8 cellular contexts compared by ENCODE assay signal in genomic region chr10:73998623-73999622, GRCh38. TPM values are rescaled to one million over a fixed set of nuclear protein-coding genes. Genes with fewer than 3 reads are reported as not detected.
A peak's percentile ranks its signal among the peaks of the same experiment; 100 is the strongest.
DNase-seq lines count a peak whose midpoint lies in the region; ATAC-seq and TF ChIP-seq lines count a peak whose summit lies in the region.

No MANE protein-coding gene starts in this region.

- peaks cover 8% of the 10 kb centered on the region; the same call in 1 of the 2 replicates for H4K20me1 ChIP-seq in HCT116 (ENCODE audit: insufficient read depth)

- H3K4me1 ChIP-seq in HCT116 (ENCODE audit: control insufficient read depth in 1 of 2, insufficient read depth in 2 of 2, low read length in 2 of 2), result peaks cover 11 to 50% of the 10 kb centered on the region in 2 experiments

- peak overlapping the region; percentile 81 for H3K4me2 ChIP-seq in HCT116 (ENCODE audit: low read length)

- DNase-seq in C1 segment of cervical spinal cord (lab: John Stamatoyannopoulos, UW) (peak in 9 of 14 donors; percentile 10 to 60 (median 26)), HCT116 (ENCODE audit: low read depth, low spot score) (peak; percentile 34), caudate nucleus (lab: John Stamatoyannopoulos, UW) (peak in 51 of 61 donors; percentile 5 to 76 (median 30)), iris pigment epithelial cell (ENCODE audit: low read depth) (peak; percentile 54), NCI-H1436 treated with DMSO at 0.1 percent for 48 hours (lab: John Stamatoyannopoulos, UW) (no peak)

- H3K27ac ChIP-seq in HCT116 (ENCODE audit: low read depth, low read length) (peak overlapping the region; percentile 50), caudate nucleus (ENCODE audit: low read depth, low read length) (peak overlapping the region; percentile 76), skin epidermis (peak overlapping the region; percentile 71 to 96 (median 88))

- H3K36me3 ChIP-seq in HCT116 (ENCODE audit: control insufficient read depth in 1 of 2, insufficient read depth in 2 of 2, low read length in 2 of 2), result peaks cover 0 to 3% of the 10 kb centered on the region in 2 experiments; a peak in 1 of 4 replicates

- peaks cover 60% of the 10 kb centered on the region for H3K79me2 ChIP-seq in HCT116 (ENCODE audit: insufficient read depth, low read length)

- H3K27me3 ChIP-seq in HCT116 (ENCODE audit: insufficient read depth, low read length), result no peaks in the 10 kb centered on the region

- RAD21 ChIA-PET in HCT116 (lab: Charles Lee; ENCODE audit: low non-redundant PET in 1 of 2, low total read pairs in 2 of 2, uncharacterized antibody in 2 of 2, unreplicated experiment in 2 of 2), result interaction anchor here in 1 of 2 experiments (1.2 to 1.3 kb wide), 2 partner anchors 32 to 82 kb away, joined by 4 read pairs; no protein-coding TSS in a partner anchor

- TF ChIP-seq POLR2A in HCT116 (IDR thresholded peaks at IDR 0.05; ENCODE audit: borderline replicate concordance, extremely low read depth, insufficient read depth, insufficient read length), result no peak

- ATAC-seq in HCT116 (peak; percentile 49), SK-N-SH treated with all-trans-retinoic acid at 6 μM for 48 hours (peak; percentile 49), HG03045 (IDR thresholded peaks at IDR 0.05; ENCODE audit: unreplicated experiment) (no peak)

- TF ChIP-seq CTCF in HCT116 (IDR thresholded peaks at IDR 0.05 in 2 of 3, conservative IDR thresholded peaks at IDR 0.05 in 1 of 3; ENCODE audit: borderline replicate concordance in 1 of 3, insufficient read depth in 1 of 3, low read depth in 2 of 3, low read length in 2 of 3), result peak in 2 of 3 experiments; percentile 54 to 59; a peak in 4 of 6 replicates

- POLR2A ChIA-PET in HCT116 (lab: Charles Lee), result interaction anchor here (1.1 to 2.1 kb wide), 9 partner anchors 13 to 112 kb away, joined by 4 to 9 read pairs (median 6); no protein-coding TSS in a partner anchor

- TF ChIP-seq RAD21 in HCT116 (IDR thresholded peaks at IDR 0.05; ENCODE audit: low read depth), result peak; percentile 24; the same call in 1 of the 2 replicates

- H3K9me2 ChIP-seq in HCT116 (ENCODE audit: insufficient read depth), result no peaks in the 10 kb centered on the region

- no peaks in the 10 kb centered on the region for H3K9me3 ChIP-seq in HCT116 (ENCODE audit: control insufficient read depth in 1 of 2, insufficient read depth in 1 of 2, low read depth in 1 of 2, low read length in 2 of 2)

- H3K9ac ChIP-seq in HCT116 (ENCODE audit: low read length), result peak overlapping the region; percentile 98

- CTCF ChIA-PET in HCT116 (lab: Charles Lee), result interaction anchor here (1.2 to 1.8 kb wide), 4 partner anchors 10 to 113 kb away, joined by 3 to 9 read pairs (median 4); no protein-coding TSS in a partner anchor

- BruUV-seq in HCT116 (replicated peaks; lab: Mats Ljungman, UMichigan), result TSS peak; percentile 54

- H3K4me3 ChIP-seq in HCT116 (replicated peaks in 1 of 2; ENCODE audit: low read depth in 1 of 2, low read length in 2 of 2), result peak overlapping the region; percentile 95 to 98
- peak overlapping the region; percentile 82 to 99 (median 88) for H3K4me3 ChIP-seq in skin epidermis

- H2AFZ ChIP-seq in HCT116 (ENCODE audit: low read depth, low read length, poor library complexity, severe bottlenecking), result no peak overlapping the region

- intact Hi-C loops in HCT116 (cut with micrococcal nuclease), result loop anchor here (1.0 to 2.0 kb wide), 2 partner anchors 33 to 112 kb away; no protein-coding TSS in a partner anchor

TF ChIP-seq in HCT116, 20 proteins besides CTCF, POLR2A, EP300 and RAD21:
- TF ChIP-seq ELF1 (IDR thresholded peaks at IDR 0.05; ENCODE audit: borderline replicate concordance, low read depth), result no peak
- peak; percentile 49 for TF ChIP-seq EGR1 (IDR thresholded peaks at IDR 0.05; ENCODE audit: low read depth)
- TF ChIP-seq MAX (IDR thresholded peaks at IDR 0.05), result peak; percentile 50
- TF ChIP-seq JUND (IDR thresholded peaks at IDR 0.05), result peak; percentile 46; the same call in 1 of the 2 replicates
- no peak for TF ChIP-seq CBX3 (IDR thresholded peaks at IDR 0.05; ENCODE audit: low read depth)
- peak; percentile 47; the same call in 1 of the 2 replicates for TF ChIP-seq FOSL1 (IDR thresholded peaks at IDR 0.05; ENCODE audit: low read depth)
- peak; percentile 78 for TF ChIP-seq YY1 (IDR thresholded peaks at IDR 0.05; ENCODE audit: extremely low read depth, insufficient replicate concordance, low read depth, low read length)
- TF ChIP-seq SRF (IDR thresholded peaks at IDR 0.05; ENCODE audit: low read depth), result 0 out of 2 replicates have a peak, but pooled peaks have one; percentile 10
- peak; percentile 38 for TF ChIP-seq SP1 (IDR thresholded peaks at IDR 0.05; ENCODE audit: low read depth)

TF ChIP-seq in SK-N-SH treated with all-trans-retinoic acid at 6 μM for 48 hours, 23 proteins besides CTCF, POLR2A, EP300 and RAD21:
- no peak for TF ChIP-seq CREB5 (CRISPR knock-in tag; IDR thresholded peaks at IDR 0.05; ENCODE audit: low read depth)
- TF ChIP-seq SNAI2 (CRISPR knock-in tag; IDR thresholded peaks at IDR 0.05), result no peak
- no peak for TF ChIP-seq TOX (CRISPR knock-in tag; IDR thresholded peaks at IDR 0.05; ENCODE audit: borderline replicate concordance)
- no peak for TF ChIP-seq ZNF565 (CRISPR knock-in tag; conservative IDR thresholded peaks at IDR 0.05; ENCODE audit: low read depth)
- no peak for TF ChIP-seq ZFP3 (CRISPR knock-in tag; IDR thresholded peaks at IDR 0.05)
- no peak for TF ChIP-seq ZC3H10 (CRISPR knock-in tag; IDR thresholded peaks at IDR 0.05)
- no peak for TF ChIP-seq ZFP30 (CRISPR knock-in tag; IDR thresholded peaks at IDR 0.05)
- TF ChIP-seq ARNTL (CRISPR knock-in tag; IDR thresholded peaks at IDR 0.05; ENCODE audit: borderline replicate concordance, low read depth), result no peak
- no peak for TF ChIP-seq ISL1 (CRISPR knock-in tag; IDR thresholded peaks at IDR 0.05)
- no peak for TF ChIP-seq OSR1 (CRISPR knock-in tag; IDR thresholded peaks at IDR 0.05)
- TF ChIP-seq BACH2 (CRISPR knock-in tag; IDR thresholded peaks at IDR 0.05; ENCODE audit: borderline replicate concordance), result no peak
- TF ChIP-seq ZNF8 (CRISPR knock-in tag; IDR thresholded peaks at IDR 0.05), result no peak
- no peak for TF ChIP-seq ESRRG (CRISPR knock-in tag; IDR thresholded peaks at IDR 0.05)
- no peak for TF ChIP-seq GLIS3 (CRISPR knock-in tag; IDR thresholded peaks at IDR 0.05)
- no peak for TF ChIP-seq CSDC2 (CRISPR knock-in tag; IDR thresholded peaks at IDR 0.05)
- TF ChIP-seq PPARA (CRISPR knock-in tag; IDR thresholded peaks at IDR 0.05; ENCODE audit: borderline replicate concordance), result no peak
- no peak for TF ChIP-seq POU6F1 (CRISPR knock-in tag; IDR thresholded peaks at IDR 0.05; ENCODE audit: borderline replicate concordance, low read depth)
- no peak for TF ChIP-seq TCF4 (CRISPR knock-in tag; IDR thresholded peaks at IDR 0.05; ENCODE audit: borderline replicate concordance)
- TF ChIP-seq ZNF70 (CRISPR knock-in tag; IDR thresholded peaks at IDR 0.05), result no peak

RNA-seq across cellular contexts. Expression of gene VCL, which starts 1.0 kb away (rescaled TPM):
- total RNA-seq in HCT116 (2021; ENCODE audit: unreplicated experiment), result 106 TPM
- 42.1 and 51.9 TPM in 2 replicates for polyA plus RNA-seq in HCT116 (2012)
